Comparison of ENCODE assay signal across 8 cellular contexts in the genomic region with DNA sequence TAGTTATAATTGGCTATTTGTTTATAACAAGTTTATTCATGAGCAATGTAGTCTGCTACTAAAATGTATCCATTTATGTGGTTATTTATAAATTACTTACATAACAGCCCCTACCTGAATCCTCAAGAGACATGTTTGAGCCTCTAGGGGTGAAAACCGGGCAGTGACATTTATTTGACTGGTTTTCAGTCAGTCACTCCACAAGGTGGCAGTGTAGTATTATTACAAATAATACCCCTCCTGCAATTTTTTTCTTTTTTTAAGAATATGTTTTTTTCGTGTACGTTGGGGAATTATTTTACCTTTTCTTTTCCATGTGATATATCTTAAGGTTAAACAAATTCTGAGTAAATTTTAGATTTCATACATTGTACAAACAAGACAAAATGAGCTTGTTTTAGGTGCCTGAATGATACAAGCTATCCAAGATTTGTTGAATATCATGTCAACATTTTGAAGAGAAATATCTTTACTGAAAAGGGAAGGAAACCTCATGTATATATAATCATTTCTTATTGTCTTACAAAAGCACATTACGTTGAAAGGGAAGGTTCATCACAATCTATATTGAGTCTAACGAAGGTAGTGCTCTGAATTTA.
A peak's percentile ranks its signal among the peaks of the same experiment; 100 is the strongest.
DNase-seq lines count a peak whose midpoint lies in the region; ATAC-seq and TF ChIP-seq lines count a peak whose summit lies in the region.

No MANE protein-coding gene starts in this region.

- H3K79me2 ChIP-seq in smooth muscle cell (ENCODE audit: low read depth) = no peaks in the 10 kb centered on the region

- H3K4me3 ChIP-seq in Panc1 (ENCODE audit: low read depth in 2 of 2, low read length in 2 of 2) (no peak overlapping the region), esophagus squamous epithelium (no peak overlapping the region), smooth muscle cell (no peak overlapping the region)

- H3K36me3 ChIP-seq in Panc1 (ENCODE audit: control insufficient read depth, insufficient read depth, low read length) (no peaks in the 10 kb centered on the region), esophagus squamous epithelium (no peaks in the 10 kb centered on the region), smooth muscle cell (ENCODE audit: low read depth) (no peaks in the 10 kb centered on the region)

- TF ChIP-seq POLR2A in esophagus squamous epithelium (IDR thresholded peaks at IDR 0.05) = no peak

- no TSS peak for BruUV-seq in Panc1 (replicated peaks; lab: Mats Ljungman, UMichigan)

- peak overlapping the region; percentile 16 for H2AFZ ChIP-seq in smooth muscle cell (ENCODE audit: low read depth)

- H3K9me3 ChIP-seq in Panc1 (ENCODE audit: control insufficient read depth, insufficient read depth, low read depth, low read length) (no peaks in the 10 kb centered on the region), esophagus squamous epithelium (no peaks in the 10 kb centered on the region), smooth muscle cell (replicated peaks; ENCODE audit: low read depth) (no peaks in the 10 kb centered on the region)

- H3K27me3 ChIP-seq in Panc1 (ENCODE audit: control insufficient read depth, insufficient read depth, low read length) (no peaks in the 10 kb centered on the region), esophagus squamous epithelium (no peaks in the 10 kb centered on the region), smooth muscle cell (ENCODE audit: low read depth) (no peaks in the 10 kb centered on the region)

- H3K4me1 ChIP-seq in Panc1 (ENCODE audit: control insufficient read depth, insufficient read depth, low read length) = no peaks in the 10 kb centered on the region
- no peaks in the 10 kb centered on the region for H3K4me1 ChIP-seq in esophagus squamous epithelium
- no peaks in the 10 kb centered on the region for H3K4me1 ChIP-seq in smooth muscle cell (ENCODE audit: low read depth)

- CTCF ChIA-PET in Panc1 (lab: Charles Lee) = interaction anchor here (0.6 kb wide), 1 partner anchor 1156 kb away, joined by 3 read pairs; no protein-coding TSS in a partner anchor

- 28 to 33% methylated on average over 5 of the region's 5 CpGs for WGBS in esophagus squamous epithelium, 2 donors
- 39% methylated on average over 5 of the region's 5 CpGs for WGBS in smooth muscle cell (ENCODE audit: low lambda C conversion rate)

- in situ Hi-C loops in Panc1 (cut with HindIII; ENCODE audit: low pct_unique_long_range_greater_than_20kb, low sequenced_read_pairs) = no loop called here

- no peak overlapping the region for H3K27ac ChIP-seq in Panc1 (ENCODE audit: low read length)
- no peak overlapping the region for H3K27ac ChIP-seq in esophagus squamous epithelium
- H3K27ac ChIP-seq in smooth muscle cell (ENCODE audit: low read depth) = no peak overlapping the region

- no peaks in the 10 kb centered on the region for H3F3A ChIP-seq in smooth muscle cell (ENCODE audit: low read depth)

- intact Hi-C loops in Panc1 (cut with micrococcal nuclease; ENCODE audit: unreplicated experiment) (no loop called here), esophagus squamous epithelium (cut with DNase I) (no loop called here)

- TF ChIP-seq CTCF in Panc1 (IDR thresholded peaks at IDR 0.05) (peak; percentile 59; the same call in 1 of the 2 replicates), esophagus squamous epithelium (IDR thresholded peaks at IDR 0.05) (peak in 4 of 6 experiments; percentile 42 to 66 (median 47)), smooth muscle cell (IDR thresholded peaks at IDR 0.05; ENCODE audit: borderline replicate concordance, insufficient read depth, poor library complexity, severe bottlenecking) (peak; percentile 76)

- H3K4me2 ChIP-seq in smooth muscle cell = peak overlapping the region; percentile 75

- ATAC-seq in HG02970 (IDR thresholded peaks at IDR 0.05; ENCODE audit: low FRiP score, unreplicated experiment) (peak; percentile 55), Panc1 (no peak), GM19395 (IDR thresholded peaks at IDR 0.05; ENCODE audit: unreplicated experiment) (no peak)

- H4K20me1 ChIP-seq in smooth muscle cell (ENCODE audit: low read depth) = no peaks in the 10 kb centered on the region

- DNase-seq in EL (peak; percentile 45), Panc1 (ENCODE audit: low read depth, low spot score) (no peak), esophagus squamous epithelium (lab: John Stamatoyannopoulos, UW) (no peak), smooth muscle cell (lab: John Stamatoyannopoulos, UW; ENCODE audit: unreplicated experiment) (no peak), GM19240 (ENCODE audit: insufficient read length, low spot score) (no peak), 8988T (no peak)

- POLR2A ChIA-PET in Panc1 (lab: Charles Lee) = no interaction called here

- no peak overlapping the region for H3K9ac ChIP-seq in smooth muscle cell (ENCODE audit: low read depth)
